Comparison of ENCODE assay signal across 8 cellular contexts in the genomic region with DNA sequence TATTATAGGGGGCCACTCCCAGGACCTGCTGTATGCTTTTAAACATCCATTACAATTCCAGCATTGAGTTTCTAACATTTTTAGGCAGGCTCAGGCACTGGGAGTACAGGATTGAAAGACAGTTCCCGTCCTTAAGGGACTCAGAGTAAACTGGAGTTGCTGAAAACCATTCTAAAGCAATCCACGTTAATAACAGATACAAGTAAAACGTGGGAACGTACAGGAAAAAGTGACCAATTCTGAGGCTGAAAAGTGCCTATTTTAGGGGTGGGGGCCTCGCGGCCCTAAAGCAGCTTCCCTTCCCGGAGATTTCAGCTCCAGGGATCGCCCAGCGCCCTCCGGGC. TPM values are rescaled to one million over a fixed set of nuclear protein-coding genes. Genes with fewer than 3 reads are reported as not detected.
DNase-seq lines count a peak whose midpoint lies in the region; ATAC-seq and TF ChIP-seq lines count a peak whose summit lies in the region.

No MANE protein-coding gene starts in this region.

- no peaks in the 10 kb centered on the region for H3K9me3 ChIP-seq in SU-DHL-6 (ENCODE audit: insufficient read depth, low read length)
- no peaks in the 10 kb centered on the region for H3K9me3 ChIP-seq in prostate gland

- H3K4me3 ChIP-seq in GM12865 (ENCODE audit: low read depth, low read length) (peak overlapping the region; percentile 66), SU-DHL-6 (ENCODE audit: insufficient read depth, low read length, poor library complexity, severe bottlenecking) (peak overlapping the region; percentile 61), fibroblast of mammary gland (ENCODE audit: control insufficient read depth, low read depth, low read length) (peak overlapping the region; percentile 86), prostate gland (peak overlapping the region; percentile 89 to 96)

- no peaks in the 10 kb centered on the region for H3K79me2 ChIP-seq in SU-DHL-6 (ENCODE audit: insufficient read depth, low read length)

- H3K4me1 ChIP-seq in prostate gland (replicated peaks) = no peaks in the 10 kb centered on the region

- no peak overlapping the region for H3K27ac ChIP-seq in SU-DHL-6 (ENCODE audit: low read depth, low read length)
- H3K27ac ChIP-seq in prostate gland = peak overlapping the region; percentile 95 to 98

- no peaks in the 10 kb centered on the region for H3K9me2 ChIP-seq in SU-DHL-6 (replicated peaks; ENCODE audit: insufficient read depth, low read length)

- no peak for TF ChIP-seq POLR2A in prostate gland (IDR thresholded peaks at IDR 0.05)

- 0 out of 2 replicates have a peak, but pooled peaks cover 4% of the 10 kb centered on the region for H4K20me1 ChIP-seq in SU-DHL-6 (ENCODE audit: low read depth, low read length)

- intact Hi-C loops in prostate gland (cut with DNase I) = loop anchor here (2.0 to 5.0 kb wide), 3 partner anchors 66 to 943 kb away; no protein-coding TSS in a partner anchor

- ATAC-seq in GM21717 (IDR thresholded peaks at IDR 0.05; ENCODE audit: unreplicated experiment) = no peak

- no peak for TF ChIP-seq CTCF in GM12865 (IDR thresholded peaks at IDR 0.05; ENCODE audit: insufficient read depth, low read depth, low read length, missing control alignments)
- no peak for TF ChIP-seq CTCF in SU-DHL-6 (IDR thresholded peaks at IDR 0.05; ENCODE audit: insufficient read depth, low read length, poor library complexity, severe bottlenecking)
- TF ChIP-seq CTCF in fibroblast of mammary gland (conservative IDR thresholded peaks at IDR 0.05; ENCODE audit: control insufficient read depth, insufficient read depth, low read depth, low read length) = no peak
- no peak for TF ChIP-seq CTCF in prostate gland (IDR thresholded peaks at IDR 0.05)
- no peak for TF ChIP-seq CTCF in GM13976 (IDR thresholded peaks at IDR 0.05; ENCODE audit: borderline replicate concordance, control extremely low read depth, extremely low read depth, insufficient read depth, missing control alignments)

- H3K4me2 ChIP-seq in SU-DHL-6 (ENCODE audit: low read depth, low read length, poor library complexity, severe bottlenecking) = peak overlapping the region; percentile 73

- DNase-seq in GM12865 (ENCODE audit: low read depth) (no peak), fibroblast of mammary gland (ENCODE audit: low read depth) (no peak), prostate gland (ENCODE audit: low spot score) (no peak), NCI-H1436 treated with DMSO at 0.1 percent for 48 hours (lab: John Stamatoyannopoulos, UW) (no peak), GM13976 (ENCODE audit: low spot score) (no peak)
- DNase-seq in activated CD4-positive, alpha-beta T cell treated with anti-CD3 and anti-CD28 coated beads for 48 hours = no peak

- H2AFZ ChIP-seq in SU-DHL-6 (ENCODE audit: low read depth, low read length, severe bottlenecking) = peak overlapping the region; percentile 87

- in situ Hi-C loops in GM13976 (cut with MboI; ENCODE audit: low sequenced_read_pairs, unreplicated experiment) = no loop called here

- H3K36me3 ChIP-seq in SU-DHL-6 (ENCODE audit: low read length) = no peaks in the 10 kb centered on the region
- H3K36me3 ChIP-seq in prostate gland = no peaks in the 10 kb centered on the region

- H3K9ac ChIP-seq in SU-DHL-6 (ENCODE audit: low read length) = peak overlapping the region; percentile 72

- 0 out of 2 replicates have a peak, but pooled peaks cover 6% of the 10 kb centered on the region for H3F3A ChIP-seq in SU-DHL-6 (ENCODE audit: insufficient read depth)

- H3K27me3 ChIP-seq in SU-DHL-6 (ENCODE audit: low read length) (no peaks in the 10 kb centered on the region), prostate gland (replicated peaks; ENCODE audit: insufficient read depth) (no peaks in the 10 kb centered on the region)

- 0% methylated on average over 10 of the region's 10 CpGs for WGBS in prostate gland

RNA-seq across cellular contexts. Expression of gene FER, which starts 0.3 kb away (rescaled TPM):
- total RNA-seq in prostate gland = 10 to 100 TPM in 1 of 2 donors, 1 to 10 TPM in 1; 9.1 to 36.0 TPM
